Comparison of ENCODE assay signal across 26 cellular contexts in the genomic region with DNA sequence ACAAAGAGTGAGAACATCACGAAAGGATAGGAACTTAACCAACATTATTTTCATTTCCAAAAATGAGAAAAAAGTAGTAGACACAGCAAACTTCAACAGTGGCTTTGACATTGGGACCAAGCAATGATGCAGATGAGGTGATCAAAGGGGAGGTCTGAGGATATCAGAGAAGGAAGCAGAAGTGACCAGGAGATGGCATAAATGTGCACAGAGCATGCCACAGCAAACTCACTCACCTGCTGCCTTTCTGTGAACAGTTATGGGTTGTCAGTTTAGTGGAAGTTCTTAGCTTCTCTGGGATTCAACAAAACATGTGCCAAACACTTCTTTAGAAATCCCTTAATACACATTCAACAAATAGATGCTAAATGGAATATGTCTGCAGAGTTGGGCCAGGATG.
"Had no signal": no experiment of that assay in that cellular context is flagged by ENCODE, and none has a peak within 500 bp of the region (broad histone marks: within the 10 kb centered on the region; RNA-seq: fewer than 3 reads in every experiment).

No MANE protein-coding gene starts in this region.

- H3K36me3 Mint-ChIP-seq: activated naive CD4-positive, alpha-beta T cell treated with anti-CD3 and anti-CD28 coated beads, Interleukin-2, amount 50 U/mL, for 72 hours; WTC11 had no signal

- H3K4me2 ChIP-seq: KMS-11 had no signal

- H3K4me1 ChIP-seq: ascending aorta, body of pancreas, Peyer's patch had no signal

- ATAC-seq: activated CD8-positive, alpha-beta T cell treated with anti-CD3 and anti-CD28 coated beads, Interleukin-2, amount 10 ng/mL, durations not matched to agents 7 days and 5 days; activated naive CD4-positive, alpha-beta T cell treated with anti-CD3 and anti-CD28 coated beads, Interleukin-2, amount 50 U/mL, for 72 hours; activated naive CD8-positive, alpha-beta T cell treated with anti-CD3 and anti-CD28 coated beads, Interleukin-2, amount 50 U/mL, for 24 hours; body of pancreas; WTC11 had no signal

- H3K27ac ChIP-seq: ascending aorta, body of pancreas, KMS-11, Peyer's patch had no signal

- H3K4me3 Mint-ChIP-seq: activated CD8-positive, alpha-beta T cell treated with anti-CD3 and anti-CD28 coated beads, Interleukin-2, amount 10 ng/mL, durations not matched to agents 7 days and 5 days; activated naive CD8-positive, alpha-beta T cell treated with anti-CD3 and anti-CD28 coated beads, Interleukin-2, amount 50 U/mL, for 24 hours; activated T-helper 1 cell treated with anti-CD3 and anti-CD28 coated beads, Interleukin-12 subunit alpha, Interleukin-12 subunit beta, Interleukin-2, Interleukin-4 antibody, amounts not matched to agents 30 ng/mL and 10 ng/mL and 1 ng/mL, durations not matched to agents 14 hours and 24 hours and 36 hours; T-helper 1 cell treated with Interleukin-12 subunit alpha and Interleukin-12 subunit beta and Interleukin-4 antibody, amounts not matched to agents 30 μg/mL and 1 μg/mL, for 36 hours; WTC11 had no signal

- H3K4me1 Mint-ChIP-seq: activated naive CD8-positive, alpha-beta T cell treated with anti-CD3 and anti-CD28 coated beads, Interleukin-2, amount 50 U/mL, for 24 hours had no signal

- H3K9ac ChIP-seq: KMS-11 had no signal

- H3K4me3 ChIP-seq: ascending aorta, body of pancreas, MG63, Peyer's patch had no signal

- DNase-seq: activated CD4-positive, alpha-beta T cell treated with anti-CD3 and anti-CD28 coated beads for 48 hours; activated CD4-positive, alpha-beta T cell treated with anti-CD3 and anti-CD28 coated beads, Interleukin-2, amount 50 U/mL, for 4 hours; activated CD4-positive, CD25-positive, alpha-beta regulatory T cell treated with anti-CD3 and anti-CD28 coated beads, Interleukin-2, amount 50 U/mL, for 72 hours; activated CD8-positive, alpha-beta memory T cell treated with anti-CD3 and anti-CD28 coated beads, Interleukin-2, amount 50 U/mL, for 48 hours; activated CD8-positive, alpha-beta T cell treated with anti-CD3 and anti-CD28 coated beads, Interleukin-2, amount 10 ng/mL, durations not matched to agents 7 days and 5 days; activated effector memory CD4-positive, alpha-beta T cell treated with Interleukin-2 at 50 U/mL for 16 hours; activated naive CD4-positive, alpha-beta T cell; activated naive CD8-positive, alpha-beta T cell treated with anti-CD3 and anti-CD28 coated beads, Interleukin-2, amount 50 U/mL, for 24 hours; activated T-cell treated with anti-CD3 and anti-CD28 coated beads, Interleukin-2, amount 50 U/mL, for 1 hour; amniotic stem cell; body of pancreas; central memory CD4-positive, alpha-beta T cell; MG63; MV-4-11; NCI-H1417 treated with DMSO at 0.1 percent for 48 hours; NCI-H1694 treated with DMSO at 0.1 percent for 48 hours; NCI-H2029 treated with DMSO at 0.1 percent for 48 hours; NCI-H524 treated with DMSO at 0.1 percent for 48 hours; Peyer's patch; SHP77 treated with DMSO at 0.1 percent for 48 hours had no signal

- H3K36me3 ChIP-seq: ascending aorta, MG63, Peyer's patch had no signal

- H3K9me3 Mint-ChIP-seq: activated T-helper 1 cell treated with anti-CD3 and anti-CD28 coated beads, Interleukin-12 subunit alpha, Interleukin-12 subunit beta, Interleukin-2, Interleukin-4 antibody, amounts not matched to agents 30 ng/mL and 10 ng/mL and 1 ng/mL, durations not matched to agents 14 hours and 24 hours and 36 hours; T-helper 1 cell treated with Interleukin-12 subunit alpha and Interleukin-12 subunit beta and Interleukin-4 antibody, amounts not matched to agents 30 μg/mL and 1 μg/mL, for 36 hours had no signal

- H3K9me3 ChIP-seq: ascending aorta, body of pancreas, MG63, Peyer's patch had no signal

- H3K27me3 ChIP-seq: ascending aorta, body of pancreas, MG63, Peyer's patch had no signal

- H3K27ac Mint-ChIP-seq: activated CD8-positive, alpha-beta T cell treated with anti-CD3 and anti-CD28 coated beads, Interleukin-2, amount 10 ng/mL, durations not matched to agents 7 days and 5 days; activated naive CD4-positive, alpha-beta T cell treated with anti-CD3 and anti-CD28 coated beads, Interleukin-2, amount 50 U/mL, for 72 hours; activated naive CD8-positive, alpha-beta T cell treated with anti-CD3 and anti-CD28 coated beads, Interleukin-2, amount 50 U/mL, for 24 hours; activated T-helper 1 cell treated with anti-CD3 and anti-CD28 coated beads, Interleukin-12 subunit alpha, Interleukin-12 subunit beta, Interleukin-2, Interleukin-4 antibody, amounts not matched to agents 30 ng/mL and 10 ng/mL and 1 ng/mL, durations not matched to agents 14 hours and 24 hours and 36 hours; T-helper 1 cell treated with Interleukin-12 subunit alpha and Interleukin-12 subunit beta and Interleukin-4 antibody, amounts not matched to agents 30 μg/mL and 1 μg/mL, for 36 hours; WTC11 had no signal
